8 cellular contexts compared by ENCODE assay signal in the genomic region with DNA sequence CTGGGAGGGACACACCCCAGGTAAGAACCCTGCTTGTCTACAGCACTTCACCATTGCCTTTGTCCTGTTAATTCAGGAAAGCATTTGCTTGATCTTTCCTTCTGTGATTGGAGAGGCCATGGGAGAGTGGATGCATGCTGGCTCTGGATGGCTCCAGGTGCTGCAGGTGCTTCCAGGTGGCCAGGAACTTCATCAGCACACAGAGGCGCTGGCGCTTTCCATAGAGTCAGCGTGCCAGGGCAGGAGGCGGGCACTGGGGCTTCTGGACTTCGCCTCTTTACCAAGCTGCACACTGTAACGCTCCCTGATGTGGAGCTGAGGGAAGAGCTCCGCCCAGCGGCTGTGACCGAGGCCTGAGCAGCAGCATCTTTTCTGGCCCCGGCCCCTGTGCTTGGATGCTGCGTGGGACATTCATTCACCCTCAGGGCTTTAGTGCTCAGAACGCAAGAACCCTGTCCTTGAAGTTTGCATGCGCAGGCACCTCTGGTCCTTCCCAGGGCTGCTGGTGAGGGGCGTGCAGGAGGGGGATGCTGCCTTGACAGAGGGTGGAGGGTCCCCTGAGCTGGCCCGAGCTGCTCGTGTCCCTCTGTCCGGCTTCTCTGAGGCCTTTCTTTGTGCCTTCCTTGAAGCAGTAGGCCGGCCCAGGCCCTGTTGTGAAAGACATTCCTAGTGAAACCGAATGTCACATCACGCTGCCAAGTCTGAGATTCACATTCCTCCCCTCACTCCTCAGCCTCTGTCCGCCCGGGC. TPM values are rescaled to one million over a fixed set of nuclear protein-coding genes. Genes with fewer than 3 reads are reported as not detected.
DNase-seq lines count a peak whose midpoint lies in the region; ATAC-seq and TF ChIP-seq lines count a peak whose summit lies in the region.

No MANE protein-coding gene starts in this region.

- no peak overlapping the region for H3K9ac ChIP-seq in stomach smooth muscle (ENCODE audit: low read length in 2 of 2)

- intact Hi-C loops in left ventricle myocardium inferior (cut with micrococcal nuclease) = no loop called here

- ATAC-seq in HG03442 (IDR thresholded peaks at IDR 0.05; ENCODE audit: unreplicated experiment) = no peak

- H3K27me3 ChIP-seq in left ventricle myocardium inferior (ENCODE audit: low read depth) (peaks cover 26% of the 10 kb centered on the region), stomach smooth muscle (ENCODE audit: control insufficient read depth in 1 of 2, insufficient read depth in 2 of 2, low read length in 2 of 2) (peaks cover 4 to 8% of the 10 kb centered on the region in 2 donors)

- H3K4me3 ChIP-seq in left ventricle myocardium inferior = no peak overlapping the region
- H3K4me3 ChIP-seq in stomach smooth muscle (ENCODE audit: low read length in 2 of 2) = no peak overlapping the region

- H3K27ac ChIP-seq in left ventricle myocardium inferior (replicated peaks) (peak overlapping the region; percentile 89), stomach smooth muscle (ENCODE audit: low read length) (peak overlapping the region; percentile 11)

- H3K4me1 ChIP-seq in left ventricle myocardium inferior (peaks cover 27% of the 10 kb centered on the region), stomach smooth muscle (ENCODE audit: control insufficient read depth, insufficient read depth, low read length) (peaks cover 6% of the 10 kb centered on the region)

- DNase-seq in NCI-H146 (lab: John Stamatoyannopoulos, UW) (peak; percentile 32), NCI-H146 treated with DMSO at 0.1 percent for 48 hours (lab: John Stamatoyannopoulos, UW; ENCODE audit: unreplicated experiment) (no peak), SHP77 treated with DMSO at 0.1 percent for 48 hours (lab: John Stamatoyannopoulos, UW) (peak; percentile 10), left ventricle myocardium inferior (peak; percentile 33), putamen (ENCODE audit: low spot score) (no peak)
- no peak for DNase-seq in stimulated activated CD8-positive, alpha-beta memory T cell treated with anti-CD3 and anti-CD28 coated beads, Interleukin-4, amount 100 ng/mL, for 48 hours

- TF ChIP-seq CTCF in left ventricle myocardium inferior (IDR thresholded peaks at IDR 0.05; ENCODE audit: borderline replicate concordance) = peak; percentile 23

- H3K9me3 ChIP-seq in left ventricle myocardium inferior (replicated peaks) (no peaks in the 10 kb centered on the region), stomach smooth muscle (ENCODE audit: control insufficient read depth in 2 of 2, low read length in 2 of 2) (no peaks in the 10 kb centered on the region)

- H3K36me3 ChIP-seq in left ventricle myocardium inferior (no peaks in the 10 kb centered on the region), stomach smooth muscle (ENCODE audit: control insufficient read depth in 2 of 2, insufficient read depth in 2 of 2, low read length in 2 of 2) (no peaks in the 10 kb centered on the region)

RNA-seq across cellular contexts. Expression of a gene that starts 1.6 kb away (rescaled TPM):
- 5.4 TPM for total RNA-seq in left ventricle myocardium inferior

RNA-seq across cellular contexts. Expression of a gene that starts 43.6 kb away (rescaled TPM):
- total RNA-seq in left ventricle myocardium inferior = not detected

Comparison
In these comparisons a context has a peak if more than half of its experiments do, and no peak if none do; other contexts are left out.
1. DNase-seq: peak in NCI-H146 (single experiment), SHP77 treated with DMSO at 0.1 percent for 48 hours (single experiment) and left ventricle myocardium inferior (single experiment); none in NCI-H146 treated with DMSO at 0.1 percent for 48 hours (single experiment), stimulated activated CD8-positive, alpha-beta memory T cell treated with anti-CD3 and anti-CD28 coated beads, Interleukin-4, amount 100 ng/mL, for 48 hours (single experiment) and putamen (single experiment).